Comparison of ENCODE assay signal across 10 cellular contexts in the genomic region with DNA sequence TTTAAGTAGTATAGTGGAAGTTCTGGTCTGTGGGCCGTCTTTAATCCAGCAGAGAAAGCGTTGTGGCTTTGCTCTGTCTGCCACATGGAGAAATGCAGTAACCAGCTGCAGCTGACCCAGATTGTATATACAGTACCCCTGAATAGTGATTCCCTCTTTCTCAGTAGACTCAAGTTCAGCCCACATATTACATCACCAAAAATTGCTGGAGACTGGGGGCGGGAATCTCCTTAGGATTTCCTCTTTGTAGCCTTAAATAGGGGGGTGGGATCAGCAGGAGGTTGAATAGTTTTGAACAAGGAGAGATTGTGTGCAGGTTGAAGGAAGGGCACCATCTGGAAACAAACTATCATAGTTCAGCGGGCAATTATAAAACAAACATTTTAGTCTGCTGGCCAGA. TPM values are rescaled to one million over a fixed set of nuclear protein-coding genes. Genes with fewer than 3 reads are reported as not detected.
DNase-seq lines count a peak whose midpoint lies in the region; ATAC-seq and TF ChIP-seq lines count a peak whose summit lies in the region.
"Had no signal": no experiment of that assay in that cellular context is flagged by ENCODE, and none has a peak within 500 bp of the region (broad histone marks: within the 10 kb centered on the region; RNA-seq: fewer than 3 reads in every experiment).

Gene ANGPTL1 (minus strand): TSS at position 134 of the 400 bp plus-strand sequence. CDS start 5,301 bp downstream, outside the sequence.

- no peak within 1 kb of the TSS for H3K4me3 Mint-ChIP-seq in naive B cell
- H3K4me3 Mint-ChIP-seq in activated CD8-positive, alpha-beta T cell treated with anti-CD3 and anti-CD28 coated beads for 36 hours: no peak within 1 kb of the TSS
- no peak within 1 kb of the TSS for H3K4me3 Mint-ChIP-seq in CD8-positive, alpha-beta memory T cell
- H3K4me3 Mint-ChIP-seq: activated naive CD8-positive, alpha-beta T cell; stimulated activated naive CD8-positive, alpha-beta T cell treated with anti-CD3 and anti-CD28 coated beads, Interleukin-15, Interleukin-2, amounts not matched to agents 100 ng/mL and 50 ng/mL, for 24 hours had no signal

- no peaks in the 10 kb centered on the region for H3K9me3 ChIP-seq in SJCRH30 (replicated peaks)
- no peaks in the 10 kb centered on the region for H3K9me3 ChIP-seq in upper lobe of right lung
- no peaks in the 10 kb centered on the region for H3K9me3 ChIP-seq in CD8-positive, alpha-beta memory T cell (ENCODE audit: low read length)

- no peaks in the 10 kb centered on the region for H3K36me3 ChIP-seq in SJCRH30
- no peaks in the 10 kb centered on the region for H3K36me3 ChIP-seq in upper lobe of right lung
- no peaks in the 10 kb centered on the region for H3K36me3 ChIP-seq in CD8-positive, alpha-beta memory T cell (ENCODE audit: insufficient read depth, low read length)

- peaks cover 28 to 45% (median 38%) of the 10 kb centered on the region in 3 donors for H3K4me1 Mint-ChIP-seq in naive B cell
- peaks cover 4% of the 10 kb centered on the region for H3K4me1 Mint-ChIP-seq in activated CD8-positive, alpha-beta T cell treated with anti-CD3 and anti-CD28 coated beads for 36 hours (ENCODE audit: low read depth)
- peaks cover 3 to 7% (median 6%) of the 10 kb centered on the region in 3 donors for H3K4me1 Mint-ChIP-seq in CD8-positive, alpha-beta memory T cell

- H3K27me3 ChIP-seq in SJCRH30: no peaks in the 10 kb centered on the region
- H3K27me3 ChIP-seq in upper lobe of right lung: no peaks in the 10 kb centered on the region
- no peaks in the 10 kb centered on the region for H3K27me3 ChIP-seq in CD8-positive, alpha-beta memory T cell (ENCODE audit: insufficient read depth, low read length, poor library complexity, severe bottlenecking)

- DNase-seq in SJCRH30 (peak; percentile 49 to 76), fibroblast of pulmonary artery (ENCODE audit: low read depth) (peak; percentile 34), naive B cell (no peak), upper lobe of right lung (no peak), NCI-H2029 (lab: John Stamatoyannopoulos, UW) (no peak)
- no peak for DNase-seq in activated CD8-positive, alpha-beta T cell treated with anti-CD3 and anti-CD28 coated beads for 36 hours
- no peak for DNase-seq in effector CD4-positive, alpha-beta T cell
- no peak for DNase-seq in CD8-positive, alpha-beta memory T cell

- CTCF ChIA-PET in activated CD8-positive, alpha-beta T cell treated with anti-CD3 and anti-CD28 coated beads for 36 hours (lab: Charles Lee): interaction anchor here (2.8 kb wide), 1 partner anchor 132 kb away, joined by 9 read pairs; no protein-coding TSS in a partner anchor
- CTCF ChIA-PET in CD8-positive, alpha-beta memory T cell (lab: Charles Lee): no interaction called here

- H3K4me3 ChIP-seq in SJCRH30 (peak within 1 kb of the TSS; percentile 25), fibroblast of pulmonary artery (replicated peaks; ENCODE audit: low read depth, low read length) (peak within 1 kb of the TSS; percentile 23), upper lobe of right lung (peak within 1 kb of the TSS; percentile 31)
- H3K4me3 ChIP-seq in CD8-positive, alpha-beta memory T cell (ENCODE audit: low read length): no peak within 1 kb of the TSS

- no peak for TF ChIP-seq CTCF in fibroblast of pulmonary artery (IDR thresholded peaks at IDR 0.05; ENCODE audit: low read length, missing control alignments)
- TF ChIP-seq CTCF in upper lobe of right lung (IDR thresholded peaks at IDR 0.05): no peak
- no peak for TF ChIP-seq CTCF in activated CD8-positive, alpha-beta T cell treated with anti-CD3 and anti-CD28 coated beads for 36 hours (IDR thresholded peaks at IDR 0.05)

- POLR2A ChIA-PET in activated CD8-positive, alpha-beta T cell treated with anti-CD3 and anti-CD28 coated beads for 36 hours (lab: Charles Lee): interaction anchor here (0.6 kb wide), 1 partner anchor 150 kb away, joined by 3 read pairs; no protein-coding TSS in a partner anchor
- POLR2A ChIA-PET in CD8-positive, alpha-beta memory T cell (lab: Charles Lee): no interaction called here

- no peaks in the 10 kb centered on the region for H3K9me3 Mint-ChIP-seq in naive B cell
- no peaks in the 10 kb centered on the region for H3K9me3 Mint-ChIP-seq in activated CD8-positive, alpha-beta T cell treated with anti-CD3 and anti-CD28 coated beads for 36 hours
- H3K9me3 Mint-ChIP-seq in CD8-positive, alpha-beta memory T cell: no peaks in the 10 kb centered on the region
- H3K9me3 Mint-ChIP-seq: stimulated activated naive CD8-positive, alpha-beta T cell treated with anti-CD3 and anti-CD28 coated beads, Interleukin-15, Interleukin-2, amounts not matched to agents 100 ng/mL and 50 ng/mL, for 24 hours had no signal

- H3K27ac Mint-ChIP-seq in naive B cell: peak within 1 kb of the TSS in 5 of 6 donors; percentile 39 to 89 (median 67)
- H3K27ac Mint-ChIP-seq in activated CD8-positive, alpha-beta T cell treated with anti-CD3 and anti-CD28 coated beads for 36 hours: no peak within 1 kb of the TSS
- H3K27ac Mint-ChIP-seq in CD8-positive, alpha-beta memory T cell: no peak within 1 kb of the TSS
- H3K27ac Mint-ChIP-seq: activated naive CD8-positive, alpha-beta T cell; stimulated activated naive CD8-positive, alpha-beta T cell treated with anti-CD3 and anti-CD28 coated beads, Interleukin-15, Interleukin-2, amounts not matched to agents 100 ng/mL and 50 ng/mL, for 24 hours had no signal

- peaks cover 5 to 19% of the 10 kb centered on the region in 2 donors for H3K36me3 Mint-ChIP-seq in naive B cell
- no peaks in the 10 kb centered on the region for H3K36me3 Mint-ChIP-seq in activated CD8-positive, alpha-beta T cell treated with anti-CD3 and anti-CD28 coated beads for 36 hours (ENCODE audit: low read depth)
- no peaks in the 10 kb centered on the region for H3K36me3 Mint-ChIP-seq in CD8-positive, alpha-beta memory T cell

- no peaks in the 10 kb centered on the region for H3K27me3 Mint-ChIP-seq in naive B cell
- no peaks in the 10 kb centered on the region for H3K27me3 Mint-ChIP-seq in activated CD8-positive, alpha-beta T cell treated with anti-CD3 and anti-CD28 coated beads for 36 hours
- peaks cover 0 to 4% of the 10 kb centered on the region in 2 donors for H3K27me3 Mint-ChIP-seq in CD8-positive, alpha-beta memory T cell
- H3K27me3 Mint-ChIP-seq: activated naive CD8-positive, alpha-beta T cell; stimulated activated naive CD8-positive, alpha-beta T cell treated with anti-CD3 and anti-CD28 coated beads, Interleukin-15, Interleukin-2, amounts not matched to agents 100 ng/mL and 50 ng/mL, for 24 hours had no signal

- intact Hi-C loops in upper lobe of right lung (cut with DNase I): no loop called here
- intact Hi-C loops in activated CD8-positive, alpha-beta T cell treated with anti-CD3 and anti-CD28 coated beads for 36 hours (cut with micrococcal nuclease): no loop called here

- peaks cover 20% of the 10 kb centered on the region for H3K4me1 ChIP-seq in SJCRH30
- peaks cover 7% of the 10 kb centered on the region for H3K4me1 ChIP-seq in upper lobe of right lung
- no peaks in the 10 kb centered on the region for H3K4me1 ChIP-seq in CD8-positive, alpha-beta memory T cell (ENCODE audit: insufficient read depth, low read length)

- H3K27ac ChIP-seq in SJCRH30: peak within 1 kb of the TSS; percentile 39
- H3K27ac ChIP-seq in upper lobe of right lung: peak within 1 kb of the TSS; percentile 7
- no peak within 1 kb of the TSS for H3K27ac ChIP-seq in CD8-positive, alpha-beta memory T cell (ENCODE audit: low read depth, low read length)

- ATAC-seq in naive B cell (ENCODE audit: low read depth in 2 of 2) (no peak), upper lobe of right lung (peak; percentile 19)
- no peak for ATAC-seq in activated CD8-positive, alpha-beta T cell treated with anti-CD3 and anti-CD28 coated beads for 36 hours

RNA-seq across cellular contexts. Expression of gene ANGPTL1, which starts in this region (rescaled TPM):
- total RNA-seq in SJCRH30 (2014; rRNA removed; shearing (Covaris generic)): 1.2 and 2.0 TPM in 2 replicates
- 1 to 10 TPM in 2 of 6 donors, under 1 TPM in 3, not detected in 1; 0.38 to 1.4 (median 0.89) TPM for polyA plus RNA-seq in naive B cell (ENCODE audit: low read depth in 6 of 6)
- total RNA-seq in upper lobe of right lung: 9.3 TPM
- total RNA-seq in activated CD8-positive, alpha-beta T cell treated with anti-CD3 and anti-CD28 coated beads for 36 hours: not detected
- total RNA-seq in CD8-positive, alpha-beta memory T cell: not detected
- not detected for polyA plus RNA-seq in CD8-positive, alpha-beta memory T cell

Comparison
In these comparisons a context has a peak if more than half of its experiments do, and no peak if none do; other contexts are left out.
1. DNase-seq: peak in SJCRH30 (2 of 2) and fibroblast of pulmonary artery (single experiment); none in naive B cell (single experiment), upper lobe of right lung (single experiment), activated CD8-positive, alpha-beta T cell treated with anti-CD3 and anti-CD28 coated beads for 36 hours (single experiment), effector CD4-positive, alpha-beta T cell (single experiment), NCI-H2029 (single experiment) and CD8-positive, alpha-beta memory T cell (0 of 5).
2. H3K27ac Mint-ChIP-seq: peak in naive B cell (5 of 6); none in activated CD8-positive, alpha-beta T cell treated with anti-CD3 and anti-CD28 coated beads for 36 hours (single experiment) and CD8-positive, alpha-beta memory T cell (0 of 8).